In genomic region chr11:65554057-65554818, GRCh38 we compare ENCODE assay signal across 1 cellular context.
TF ChIP-seq lines count a peak whose summit lies in the region.

No MANE protein-coding gene starts in this region.

TF ChIP-seq in HCT116, 20 proteins besides CTCF, POLR2A, EP300 and RAD21:
- TF ChIP-seq REST (IDR thresholded peaks at IDR 0.05; ENCODE audit: low read depth) (no peak), SIN3A (IDR thresholded peaks at IDR 0.05; ENCODE audit: low read depth) (no peak), FOSL1 (IDR thresholded peaks at IDR 0.05; ENCODE audit: low read depth) (no peak), EGR1 (IDR thresholded peaks at IDR 0.05; ENCODE audit: low read depth) (no peak), TCF7L2 (IDR thresholded peaks at IDR 0.05; ENCODE audit: borderline replicate concordance, extremely low read depth, insufficient read depth, insufficient read length) (no peak), POLR2AphosphoS5 (IDR thresholded peaks at IDR 0.05; ENCODE audit: low read depth, low read length) (no peak), JUND (IDR thresholded peaks at IDR 0.05) (no peak), EZH2 (IDR thresholded peaks at IDR 0.05) (no peak), EZH2phosphoT487 (IDR thresholded peaks at IDR 0.05; ENCODE audit: borderline replicate concordance) (no peak), CEBPB (IDR thresholded peaks at IDR 0.05; ENCODE audit: low read depth) (no peak), ELF1 (IDR thresholded peaks at IDR 0.05; ENCODE audit: borderline replicate concordance, low read depth) (no peak), SRF (IDR thresholded peaks at IDR 0.05; ENCODE audit: low read depth) (no peak), MAX (IDR thresholded peaks at IDR 0.05) (no peak), ZBTB33 (IDR thresholded peaks at IDR 0.05; ENCODE audit: extremely low read depth, insufficient replicate concordance, low read length) (no peak), ZNF274 (IDR thresholded peaks at IDR 0.05; ENCODE audit: low read depth, low read length) (no peak), YY1 (IDR thresholded peaks at IDR 0.05; ENCODE audit: extremely low read depth, insufficient replicate concordance, low read depth, low read length) (no peak), ATF3 (IDR thresholded peaks at IDR 0.05) (no peak), CBX3 (IDR thresholded peaks at IDR 0.05; ENCODE audit: low read depth) (no peak), ZFX (IDR thresholded peaks at IDR 0.05) (no peak), SP1 (IDR thresholded peaks at IDR 0.05; ENCODE audit: low read depth) (no peak)
